1 cellular context compared by ENCODE assay signal in the genomic region with DNA sequence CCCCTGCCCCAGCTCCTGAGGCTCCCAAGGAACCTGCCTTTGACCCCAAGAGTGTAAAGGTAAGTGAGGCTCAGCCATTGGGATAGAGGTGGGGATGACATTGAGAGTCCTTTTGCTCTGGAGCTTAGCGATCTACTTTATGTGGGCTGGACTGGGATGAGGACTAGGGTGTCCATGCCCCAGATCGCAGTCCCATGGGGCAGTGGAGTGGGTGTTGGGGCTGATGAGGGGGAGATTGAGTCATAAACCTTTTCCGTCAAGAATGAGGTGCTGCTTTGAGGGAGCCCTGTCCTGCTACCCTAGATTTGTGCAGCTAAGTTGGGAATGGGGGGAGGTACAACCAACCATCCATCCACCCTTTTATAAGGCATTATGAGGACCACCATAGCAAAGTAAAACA.
TF ChIP-seq lines count a peak whose summit lies in the region.

No MANE protein-coding gene starts in this region.

TF ChIP-seq in SK-N-SH, 30 proteins besides CTCF, POLR2A, EP300 and RAD21:
- no peak for TF ChIP-seq FOXM1 (IDR thresholded peaks at IDR 0.05; ENCODE audit: low read depth)
- TF ChIP-seq, protein P1, sequence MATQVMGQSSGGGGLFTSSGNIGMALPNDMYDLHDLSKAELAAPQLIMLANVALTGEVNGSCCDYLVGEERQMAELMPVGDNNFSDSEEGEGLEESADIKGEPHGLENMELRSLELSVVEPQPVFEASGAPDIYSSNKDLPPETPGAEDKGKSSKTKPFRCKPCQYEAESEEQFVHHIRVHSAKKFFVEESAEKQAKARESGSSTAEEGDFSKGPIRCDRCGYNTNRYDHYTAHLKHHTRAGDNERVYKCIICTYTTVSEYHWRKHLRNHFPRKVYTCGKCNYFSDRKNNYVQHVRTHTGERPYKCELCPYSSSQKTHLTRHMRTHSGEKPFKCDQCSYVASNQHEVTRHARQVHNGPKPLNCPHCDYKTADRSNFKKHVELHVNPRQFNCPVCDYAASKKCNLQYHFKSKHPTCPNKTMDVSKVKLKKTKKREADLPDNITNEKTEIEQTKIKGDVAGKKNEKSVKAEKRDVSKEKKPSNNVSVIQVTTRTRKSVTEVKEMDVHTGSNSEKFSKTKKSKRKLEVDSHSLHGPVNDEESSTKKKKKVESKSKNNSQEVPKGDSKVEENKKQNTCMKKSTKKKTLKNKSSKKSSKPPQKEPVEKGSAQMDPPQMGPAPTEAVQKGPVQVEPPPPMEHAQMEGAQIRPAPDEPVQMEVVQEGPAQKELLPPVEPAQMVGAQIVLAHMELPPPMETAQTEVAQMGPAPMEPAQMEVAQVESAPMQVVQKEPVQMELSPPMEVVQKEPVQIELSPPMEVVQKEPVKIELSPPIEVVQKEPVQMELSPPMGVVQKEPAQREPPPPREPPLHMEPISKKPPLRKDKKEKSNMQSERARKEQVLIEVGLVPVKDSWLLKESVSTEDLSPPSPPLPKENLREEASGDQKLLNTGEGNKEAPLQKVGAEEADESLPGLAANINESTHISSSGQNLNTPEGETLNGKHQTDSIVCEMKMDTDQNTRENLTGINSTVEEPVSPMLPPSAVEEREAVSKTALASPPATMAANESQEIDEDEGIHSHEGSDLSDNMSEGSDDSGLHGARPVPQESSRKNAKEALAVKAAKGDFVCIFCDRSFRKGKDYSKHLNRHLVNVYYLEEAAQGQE (IDR thresholded peaks at IDR 0.05; ENCODE audit: low read depth, low read length), result no peak
- TF ChIP-seq RCOR1 (IDR thresholded peaks at IDR 0.05; ENCODE audit: low read length), result no peak
- TF ChIP-seq, protein P2, sequence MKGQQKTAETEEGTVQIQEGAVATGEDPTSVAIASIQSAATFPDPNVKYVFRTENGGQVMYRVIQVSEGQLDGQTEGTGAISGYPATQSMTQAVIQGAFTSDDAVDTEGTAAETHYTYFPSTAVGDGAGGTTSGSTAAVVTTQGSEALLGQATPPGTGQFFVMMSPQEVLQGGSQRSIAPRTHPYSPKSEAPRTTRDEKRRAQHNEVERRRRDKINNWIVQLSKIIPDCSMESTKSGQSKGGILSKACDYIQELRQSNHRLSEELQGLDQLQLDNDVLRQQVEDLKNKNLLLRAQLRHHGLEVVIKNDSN (IDR thresholded peaks at IDR 0.05; ENCODE audit: borderline replicate concordance, low read depth), result no peak
- no peak for TF ChIP-seq POLR2AphosphoS5 (IDR thresholded peaks at IDR 0.05; ENCODE audit: low read depth, low read length)
- TF ChIP-seq, protein P3, sequence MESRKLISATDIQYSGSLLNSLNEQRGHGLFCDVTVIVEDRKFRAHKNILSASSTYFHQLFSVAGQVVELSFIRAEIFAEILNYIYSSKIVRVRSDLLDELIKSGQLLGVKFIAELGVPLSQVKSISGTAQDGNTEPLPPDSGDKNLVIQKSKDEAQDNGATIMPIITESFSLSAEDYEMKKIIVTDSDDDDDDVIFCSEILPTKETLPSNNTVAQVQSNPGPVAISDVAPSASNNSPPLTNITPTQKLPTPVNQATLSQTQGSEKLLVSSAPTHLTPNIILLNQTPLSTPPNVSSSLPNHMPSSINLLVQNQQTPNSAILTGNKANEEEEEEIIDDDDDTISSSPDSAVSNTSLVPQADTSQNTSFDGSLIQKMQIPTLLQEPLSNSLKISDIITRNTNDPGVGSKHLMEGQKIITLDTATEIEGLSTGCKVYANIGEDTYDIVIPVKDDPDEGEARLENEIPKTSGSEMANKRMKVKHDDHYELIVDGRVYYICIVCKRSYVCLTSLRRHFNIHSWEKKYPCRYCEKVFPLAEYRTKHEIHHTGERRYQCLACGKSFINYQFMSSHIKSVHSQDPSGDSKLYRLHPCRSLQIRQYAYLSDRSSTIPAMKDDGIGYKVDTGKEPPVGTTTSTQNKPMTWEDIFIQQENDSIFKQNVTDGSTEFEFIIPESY (IDR thresholded peaks at IDR 0.05; ENCODE audit: borderline replicate concordance, low read depth), result no peak
- TF ChIP-seq FOXJ3 (CRISPR knock-in tag; IDR thresholded peaks at IDR 0.05), result no peak
- no peak for TF ChIP-seq SMC3 (IDR thresholded peaks at IDR 0.05; ENCODE audit: low read depth, low read length)
- TF ChIP-seq, protein P4, sequence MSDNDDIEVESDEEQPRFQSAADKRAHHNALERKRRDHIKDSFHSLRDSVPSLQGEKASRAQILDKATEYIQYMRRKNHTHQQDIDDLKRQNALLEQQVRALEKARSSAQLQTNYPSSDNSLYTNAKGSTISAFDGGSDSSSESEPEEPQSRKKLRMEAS (IDR thresholded peaks at IDR 0.05; ENCODE audit: low read depth), result no peak
- TF ChIP-seq TEAD4 (IDR thresholded peaks at IDR 0.05; ENCODE audit: borderline replicate concordance, insufficient read depth), result no peak
- TF ChIP-seq CHD2 (IDR thresholded peaks at IDR 0.05; ENCODE audit: low read length, partially characterized antibody), result no peak
- TF ChIP-seq GABPA (IDR thresholded peaks at IDR 0.05; ENCODE audit: low read depth), result no peak
- TF ChIP-seq, protein P5, sequence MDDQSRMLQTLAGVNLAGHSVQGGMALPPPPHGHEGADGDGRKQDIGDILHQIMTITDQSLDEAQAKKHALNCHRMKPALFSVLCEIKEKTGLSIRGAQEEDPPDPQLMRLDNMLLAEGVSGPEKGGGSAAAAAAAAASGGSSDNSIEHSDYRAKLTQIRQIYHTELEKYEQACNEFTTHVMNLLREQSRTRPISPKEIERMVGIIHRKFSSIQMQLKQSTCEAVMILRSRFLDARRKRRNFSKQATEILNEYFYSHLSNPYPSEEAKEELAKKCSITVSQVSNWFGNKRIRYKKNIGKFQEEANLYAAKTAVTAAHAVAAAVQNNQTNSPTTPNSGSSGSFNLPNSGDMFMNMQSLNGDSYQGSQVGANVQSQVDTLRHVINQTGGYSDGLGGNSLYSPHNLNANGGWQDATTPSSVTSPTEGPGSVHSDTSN (IDR thresholded peaks at IDR 0.05), result no peak
- no peak for TF ChIP-seq TAF1 (IDR thresholded peaks at IDR 0.05; ENCODE audit: borderline replicate concordance, low read depth, low read length)
- no peak for TF ChIP-seq RXRA (IDR thresholded peaks at IDR 0.05; ENCODE audit: borderline replicate concordance, low read depth)
- no peak for TF ChIP-seq EZH2phosphoT487 (IDR thresholded peaks at IDR 0.05; ENCODE audit: borderline replicate concordance, low read depth)
- no peak for TF ChIP-seq TCF12 (IDR thresholded peaks at IDR 0.05)
- no peak for TF ChIP-seq NRF1 (IDR thresholded peaks at IDR 0.05; ENCODE audit: low read depth, low read length)
- TF ChIP-seq, protein P6, sequence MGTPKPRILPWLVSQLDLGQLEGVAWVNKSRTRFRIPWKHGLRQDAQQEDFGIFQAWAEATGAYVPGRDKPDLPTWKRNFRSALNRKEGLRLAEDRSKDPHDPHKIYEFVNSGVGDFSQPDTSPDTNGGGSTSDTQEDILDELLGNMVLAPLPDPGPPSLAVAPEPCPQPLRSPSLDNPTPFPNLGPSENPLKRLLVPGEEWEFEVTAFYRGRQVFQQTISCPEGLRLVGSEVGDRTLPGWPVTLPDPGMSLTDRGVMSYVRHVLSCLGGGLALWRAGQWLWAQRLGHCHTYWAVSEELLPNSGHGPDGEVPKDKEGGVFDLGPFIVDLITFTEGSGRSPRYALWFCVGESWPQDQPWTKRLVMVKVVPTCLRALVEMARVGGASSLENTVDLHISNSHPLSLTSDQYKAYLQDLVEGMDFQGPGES (IDR thresholded peaks at IDR 0.05; ENCODE audit: low read depth, low read length), result no peak
- TF ChIP-seq GATA2 (CRISPR knock-in tag; IDR thresholded peaks at IDR 0.05), result no peak
